Comparison of ENCODE assay signal across 8 cellular contexts in genomic region chr17:1485748-1486376, GRCh38. TPM values are rescaled to one million over a fixed set of nuclear protein-coding genes. Genes with fewer than 3 reads are reported as not detected.
A peak's percentile ranks its signal among the peaks of the same experiment; 100 is the strongest.
DNase-seq lines count a peak whose midpoint lies in the region; ATAC-seq, FAIRE-seq and TF ChIP-seq lines count a peak whose summit lies in the region.

No MANE protein-coding gene starts in this region.

- no peak for TF ChIP-seq CTCF in WTC11 (IDR thresholded peaks at IDR 0.05)

- peak; percentile 30 for ATAC-seq in HG03571 (IDR thresholded peaks at IDR 0.05; ENCODE audit: unreplicated experiment)
- ATAC-seq in WTC11 = no peak
- ATAC-seq in HG03565 (IDR thresholded peaks at IDR 0.05; ENCODE audit: unreplicated experiment) = no peak

- peak; percentile 59 for FAIRE-seq in GM12891 (lab: Jason Lieb, UNC)

- H3K36me3 Mint-ChIP-seq in WTC11 = peaks cover 19% of the 10 kb centered on the region

- POLR2A ChIA-PET in WTC11 (lab: Charles Lee) = interaction anchor here (0.7 kb wide), 1 partner anchor 23 kb away, joined by 3 read pairs; no protein-coding TSS in a partner anchor

- no peak overlapping the region for H3K27ac Mint-ChIP-seq in WTC11

- peaks cover 11% of the 10 kb centered on the region for H3K27me3 Mint-ChIP-seq in WTC11 (ENCODE audit: low read depth)

- peaks cover 34% of the 10 kb centered on the region for H3K4me1 Mint-ChIP-seq in WTC11

- peak overlapping the region; percentile 73 for H3K4me3 Mint-ChIP-seq in WTC11

- H3K9me3 Mint-ChIP-seq in WTC11 = no peaks in the 10 kb centered on the region

- TF ChIP-seq POLR2A in GM12891 (IDR thresholded peaks at IDR 0.05; ENCODE audit: low read depth, low read length) = 0 out of 2 replicates have a peak, but pooled peaks have one; percentile 21

- peak; percentile 75 for DNase-seq in GM12891 (ENCODE audit: insufficient read length, low spot score)
- DNase-seq in WTC11 (ENCODE audit: low spot score) = peak; percentile 51
- peak; percentile 22 for DNase-seq in cerebellar cortex (ENCODE audit: low spot score)
- DNase-seq in left kidney (ENCODE audit: low read depth, low spot score) = peak; percentile 59
- peak; percentile 51 to 69 (median 68) for DNase-seq in stimulated activated CD4-positive, alpha-beta T cell treated with anti-CD3 and anti-CD28 coated beads, TNF-alpha, amount 100 ng/mL, for 4 hours (ENCODE audit: low read depth in 3 of 3)
- no peak for DNase-seq in GDM1 (lab: John Stamatoyannopoulos, UW)

- CTCF ChIA-PET in WTC11 (lab: Charles Lee) = interaction anchor here (0.6 to 1.0 kb wide), 2 partner anchors 30 to 212 kb away, joined by 3 to 5 read pairs; no protein-coding TSS in a partner anchor

TF ChIP-seq in GM12891, 5 proteins besides CTCF, POLR2A, EP300 and RAD21:
- TF ChIP-seq TAF1 (IDR thresholded peaks at IDR 0.05; ENCODE audit: low read depth, low read length) = 0 out of 2 replicates have a peak, but pooled peaks have one; percentile 37
- TF ChIP-seq PAX5 (IDR thresholded peaks at IDR 0.05; ENCODE audit: insufficient read depth, low read length, severe bottlenecking) = no peak
TF ChIP-seq in GM12891: peak in this region for 1.

TF ChIP-seq in WTC11, 78 proteins besides CTCF, POLR2A, EP300 and RAD21:
- TF ChIP-seq ZNF416 (CRISPR knock-in tag; IDR thresholded peaks at IDR 0.05) = no peak
- TF ChIP-seq PREB (CRISPR knock-in tag; IDR thresholded peaks at IDR 0.05; ENCODE audit: borderline replicate concordance) = no peak
- TF ChIP-seq NR2C2 (CRISPR knock-in tag; IDR thresholded peaks at IDR 0.05) = no peak
- no peak for TF ChIP-seq ZSCAN18 (CRISPR knock-in tag; IDR thresholded peaks at IDR 0.05)
- TF ChIP-seq CREM (CRISPR knock-in tag; IDR thresholded peaks at IDR 0.05) = no peak
- TF ChIP-seq ZNF532 (CRISPR knock-in tag; IDR thresholded peaks at IDR 0.05; ENCODE audit: borderline replicate concordance) = no peak
TF ChIP-seq in WTC11: peak in this region for 0.

RNA-seq across cellular contexts. Expression of gene MYO1C, which starts 6.6 kb away (rescaled TPM):
- 50.6 TPM for polyA plus RNA-seq in GM12891 (2012; ENCODE audit: low read depth, missing spikeins)
- total RNA-seq in WTC11 (2021) = 73.6 to 83.2 TPM (median 80.3 TPM) in 3 replicates

RNA-seq across cellular contexts. Expression of gene CRK, which starts 29.8 kb away (rescaled TPM):
- 4.2 TPM for polyA plus RNA-seq in GM12891 (2012; ENCODE audit: low read depth, missing spikeins)
- total RNA-seq in WTC11 (2021) = 43.6 to 45.2 TPM (median 43.7 TPM) in 3 replicates

RNA-seq across cellular contexts. Expression of gene INPP5K, which starts 30.6 kb away (rescaled TPM):
- 14.0 TPM for polyA plus RNA-seq in GM12891 (2012; ENCODE audit: low read depth, missing spikeins)
- 17.1 to 26.8 TPM (median 18.5 TPM) in 3 replicates for total RNA-seq in WTC11 (2021)
